24 cellular contexts compared by ENCODE assay signal in genomic region chr12:116933512-116934246, GRCh38. TPM values are rescaled to one million over a fixed set of nuclear protein-coding genes. Genes with fewer than 3 reads are reported as not detected.
"Had no signal": no experiment of that assay in that cellular context is flagged by ENCODE, and none has a peak within 500 bp of the region (broad histone marks: within the 10 kb centered on the region; RNA-seq: fewer than 3 reads in every experiment).

No MANE protein-coding gene starts in this region.

- H3K9me3 ChIP-seq: neutrophil, right lobe of liver, suprapubic skin had no signal

- H2AFZ ChIP-seq: parathyroid adenoma had no signal

- H3K27ac Mint-ChIP-seq: activated naive CD8-positive, alpha-beta T cell treated with anti-CD3 and anti-CD28 coated beads for 36 hours; stimulated activated effector memory CD8-positive, alpha-beta T cell treated with anti-CD3 and anti-CD28 coated beads, Interleukin-12 subunit alpha, Interleukin-12 subunit beta, amount 100 ng/mL, for 72 hours; stimulated activated naive CD8-positive, alpha-beta T cell treated with anti-CD3 and anti-CD28 coated beads, Interleukin-15, amount 100 ng/mL, for 72 hours; WTC11 had no signal

- H3K4me3 ChIP-seq: coronary artery, left ventricle myocardium inferior, right lobe of liver, skin epidermis, suprapubic skin, tibial nerve had no signal

- H3K36me3 ChIP-seq: neutrophil, right lobe of liver had no signal

- H3K9ac ChIP-seq: parathyroid adenoma had no signal

- H3K27ac ChIP-seq: coronary artery, foreskin keratinocyte, left ventricle myocardium inferior, neutrophil, parathyroid adenoma, right lobe of liver, skin epidermis, suprapubic skin, tibial nerve had no signal

- ATAC-seq: foreskin keratinocyte; natural killer cell treated with Interleukin-12 subunit alpha and Interleukin-12 subunit beta and Interleukin-15 and Interleukin-18, amount 100 ng/mL, for 72 hours; right lobe of liver; stimulated activated effector memory CD8-positive, alpha-beta T cell treated with anti-CD3 and anti-CD28 coated beads, Interleukin-12 subunit alpha, Interleukin-12 subunit beta, amount 100 ng/mL, for 72 hours; stimulated activated naive CD8-positive, alpha-beta T cell treated with anti-CD3 and anti-CD28 coated beads, Interleukin-15, amount 100 ng/mL, for 72 hours; WTC11 had no signal

- H3K4me1 ChIP-seq: foreskin keratinocyte had no signal

- DNase-seq: activated CD8-positive, alpha-beta memory T cell treated with anti-CD3 and anti-CD28 coated beads for 24 hours; activated CD8-positive, alpha-beta memory T cell treated with anti-CD3 and anti-CD28 coated beads, Interleukin-2, amount 50 U/mL, for 48 hours; activated naive CD4-positive, alpha-beta T cell treated with Interleukin-2 at 50 U/mL for 16 hours; activated naive CD8-positive, alpha-beta T cell treated with anti-CD3 and anti-CD28 coated beads for 36 hours; activated T-cell treated with anti-CD3 and anti-CD28 coated beads, Interleukin-2, amount 50 U/mL, for 48 hours; cerebellar nuclear complex; foreskin keratinocyte; left ventricle myocardium inferior; right lobe of liver; stimulated activated CD4-positive, alpha-beta T cell treated with anti-CD3 and anti-CD28 coated beads, Interleukin-2, amount 100 ng/mL, for 24 hours; stimulated activated naive CD8-positive, alpha-beta T cell treated with anti-CD3 and anti-CD28 coated beads, Interleukin-15, amount 100 ng/mL, for 72 hours; T-helper 1 cell had no signal

- H3K27me3 Mint-ChIP-seq: activated naive CD8-positive, alpha-beta T cell treated with anti-CD3 and anti-CD28 coated beads for 36 hours; natural killer cell treated with Interleukin-12 subunit alpha and Interleukin-12 subunit beta and Interleukin-15 and Interleukin-18, amount 100 ng/mL, for 72 hours; stimulated activated naive CD8-positive, alpha-beta T cell treated with anti-CD3 and anti-CD28 coated beads, Interleukin-15, amount 100 ng/mL, for 72 hours had no signal

- H3K9me3 Mint-ChIP-seq: activated naive CD8-positive, alpha-beta T cell treated with anti-CD3 and anti-CD28 coated beads for 36 hours; natural killer cell treated with Interleukin-12 subunit alpha and Interleukin-12 subunit beta and Interleukin-15 and Interleukin-18, amount 100 ng/mL, for 72 hours; stimulated activated effector memory CD8-positive, alpha-beta T cell treated with anti-CD3 and anti-CD28 coated beads, Interleukin-12 subunit alpha, Interleukin-12 subunit beta, amount 100 ng/mL, for 72 hours; stimulated activated naive CD8-positive, alpha-beta T cell treated with anti-CD3 and anti-CD28 coated beads, Interleukin-15, amount 100 ng/mL, for 72 hours had no signal

- H3K4me3 Mint-ChIP-seq: activated naive CD8-positive, alpha-beta T cell treated with anti-CD3 and anti-CD28 coated beads for 36 hours; natural killer cell treated with Interleukin-12 subunit alpha and Interleukin-12 subunit beta and Interleukin-15 and Interleukin-18, amount 100 ng/mL, for 72 hours; stimulated activated effector memory CD8-positive, alpha-beta T cell treated with anti-CD3 and anti-CD28 coated beads, Interleukin-12 subunit alpha, Interleukin-12 subunit beta, amount 100 ng/mL, for 72 hours; stimulated activated naive CD8-positive, alpha-beta T cell treated with anti-CD3 and anti-CD28 coated beads, Interleukin-15, amount 100 ng/mL, for 72 hours; WTC11 had no signal

- H3K27me3 ChIP-seq: foreskin keratinocyte, neutrophil, right lobe of liver, suprapubic skin, tibial nerve had no signal

- H3K4me1 Mint-ChIP-seq: WTC11 had no signal

RNA-seq across cellular contexts. Expression of gene HRK, which starts 52.4 kb away (rescaled TPM):
- total RNA-seq: activated naive CD8-positive, alpha-beta T cell treated with anti-CD3 and anti-CD28 coated beads for 36 hours; epithelial cell of proximal tubule; foreskin keratinocyte; glomerular endothelial cell; natural killer cell treated with Interleukin-12 subunit alpha and Interleukin-12 subunit beta and Interleukin-15 and Interleukin-18, amount 100 ng/mL, for 72 hours; pulmonary artery endothelial cell; right lobe of liver; suprapubic skin had no signal
- polyA plus RNA-seq: foreskin keratinocyte had no signal
